ENCODE assay signal across 22 cellular contexts in genomic region chr5:105167092-105167491, GRCh38.
"Had no signal": no experiment of that assay in that cellular context is flagged by ENCODE, and none has a peak within 500 bp of the region (broad histone marks: within the 10 kb centered on the region; RNA-seq: fewer than 3 reads in every experiment).

No MANE protein-coding gene starts in this region.

- H3K36me3 Mint-ChIP-seq: naive thymus-derived CD4-positive, alpha-beta T cell; neural progenitor cell had no signal

- H3K4me3 ChIP-seq: dorsolateral prefrontal cortex, left lung, neural progenitor cell, prostate gland, right atrium auricular region, smooth muscle cell, suprapubic skin, transverse colon had no signal

- H3K9ac ChIP-seq: neural progenitor cell, parathyroid adenoma had no signal

- H3K4me2 ChIP-seq: neural progenitor cell, smooth muscle cell had no signal

- H3K27ac ChIP-seq: dorsolateral prefrontal cortex, left lung, neural progenitor cell, parathyroid adenoma, prostate gland, right atrium auricular region, suprapubic skin, transverse colon had no signal

- H3K4me1 Mint-ChIP-seq: naive thymus-derived CD4-positive, alpha-beta T cell; nephron; neural progenitor cell; stimulated activated naive CD8-positive, alpha-beta T cell treated with anti-CD3 and anti-CD28 coated beads, Interleukin-15, amount 100 ng/mL, for 72 hours had no signal

- H3K9me3 ChIP-seq: prostate gland had no signal

- H3K4me1 ChIP-seq: left lung, neural progenitor cell, parathyroid adenoma, prostate gland, right atrium auricular region, suprapubic skin, transverse colon had no signal

- H3K4me3 Mint-ChIP-seq: naive thymus-derived CD4-positive, alpha-beta T cell; nephron; neural progenitor cell; stimulated activated naive CD8-positive, alpha-beta T cell treated with anti-CD3 and anti-CD28 coated beads, Interleukin-15, amount 100 ng/mL, for 72 hours had no signal

- H3K36me3 ChIP-seq: left lung, neural progenitor cell, prostate gland, right atrium auricular region, suprapubic skin, transverse colon had no signal

- DNase-seq: dorsolateral prefrontal cortex; effector CD4-positive, alpha-beta T cell; left cardiac atrium; left lung; mesenchymal stem cell; midbrain; naive thymus-derived CD4-positive, alpha-beta T cell; stimulated activated CD4-positive, alpha-beta T cell treated with anti-CD3 and anti-CD28 coated beads, Interleukin-12 subunit alpha, Interleukin-12 subunit beta, amount 100 ng/mL, for 4 hours; stimulated activated CD4-positive, alpha-beta T cell treated with anti-CD3 and anti-CD28 coated beads, Interleukin-1b, Interleukin-23, amount 100 ng/mL, for 48 hours; stimulated activated CD4-positive, alpha-beta T cell treated with anti-CD3 and anti-CD28 coated beads, Interleukin-4, amount 100 ng/mL, for 1 hour; stimulated activated CD8-positive, alpha-beta memory T cell treated with anti-CD3 and anti-CD28 coated beads, Interleukin-4, amount 100 ng/mL, for 48 hours; stimulated activated naive CD4-positive, alpha-beta T cell; stimulated activated naive CD8-positive, alpha-beta T cell treated with anti-CD3 and anti-CD28 coated beads, Interleukin-15, amount 100 ng/mL, for 72 hours; transverse colon had no signal

- ATAC-seq: left cardiac atrium; naive thymus-derived CD4-positive, alpha-beta T cell; sciatic nerve; stimulated activated naive CD8-positive, alpha-beta T cell treated with anti-CD3 and anti-CD28 coated beads, Interleukin-15, amount 100 ng/mL, for 72 hours had no signal

- H3K27me3 ChIP-seq: dorsolateral prefrontal cortex, left lung, neural progenitor cell, right atrium auricular region, suprapubic skin, transverse colon had no signal

- H3K27ac Mint-ChIP-seq: naive thymus-derived CD4-positive, alpha-beta T cell; nephron; neural progenitor cell; stimulated activated naive CD8-positive, alpha-beta T cell treated with anti-CD3 and anti-CD28 coated beads, Interleukin-15, amount 100 ng/mL, for 72 hours had no signal

- H3K79me2 ChIP-seq: parathyroid adenoma had no signal

- H2AFZ ChIP-seq: neural progenitor cell, parathyroid adenoma had no signal

- H3K27me3 Mint-ChIP-seq: naive thymus-derived CD4-positive, alpha-beta T cell; stimulated activated naive CD8-positive, alpha-beta T cell treated with anti-CD3 and anti-CD28 coated beads, Interleukin-15, amount 100 ng/mL, for 72 hours had no signal
